In genomic region chr1:8866792-8867415, GRCh38 we compare ENCODE assay signal across 11 cellular contexts. TPM values are rescaled to one million over a fixed set of nuclear protein-coding genes. Genes with fewer than 3 reads are reported as not detected.
DNase-seq lines count a peak whose midpoint lies in the region; ATAC-seq and TF ChIP-seq lines count a peak whose summit lies in the region.
"Had no signal": no experiment of that assay in that cellular context is flagged by ENCODE, and none has a peak within 500 bp of the region (broad histone marks: within the 10 kb centered on the region; RNA-seq: fewer than 3 reads in every experiment).

No MANE protein-coding gene starts in this region.

- H3K4me1 ChIP-seq in tibial nerve = peaks cover 0 to 7% (median 5%) of the 10 kb centered on the region in 4 donors
- H3K4me1 ChIP-seq: prostate gland had no signal

- H3K9ac ChIP-seq in SK-N-MC (ENCODE audit: insufficient read length) = no peak overlapping the region

- no peak overlapping the region for H3K4me3 Mint-ChIP-seq in effector memory CD8-positive, alpha-beta T cell

- H3K4me1 Mint-ChIP-seq in effector memory CD8-positive, alpha-beta T cell (ENCODE audit: low read depth in 2 of 2) = peaks cover 8 to 11% of the 10 kb centered on the region in 2 donors

- WGBS in tibial nerve, 2 donors = 85 to 88% methylated on average over 11 of the region's 11 CpGs

- H3K27ac Mint-ChIP-seq in effector memory CD8-positive, alpha-beta T cell = peak overlapping the region; percentile 38 to 46

- H3K27me3 Mint-ChIP-seq in effector memory CD8-positive, alpha-beta T cell = no peaks in the 10 kb centered on the region

- H3K36me3 ChIP-seq in SK-N-MC (ENCODE audit: insufficient read depth, low read length) = peaks cover 97% of the 10 kb centered on the region
- H3K36me3 ChIP-seq in tibial nerve = peaks cover 20 to 100% (median 71%) of the 10 kb centered on the region in 3 donors

- H3K4me3 ChIP-seq in SK-N-MC (no peak overlapping the region), tibial nerve (no peak overlapping the region)
- H3K4me3 ChIP-seq: prostate gland had no signal

- ATAC-seq in effector memory CD8-positive, alpha-beta T cell (replicated peaks) = no peak
- ATAC-seq in HG02763 (IDR thresholded peaks at IDR 0.05; ENCODE audit: unreplicated experiment) = no peak
- no peak for ATAC-seq in GM18867 (IDR thresholded peaks at IDR 0.05; ENCODE audit: unreplicated experiment)

- TF ChIP-seq CTCF in tibial nerve (IDR thresholded peaks at IDR 0.05) = no peak

- H3K9me3 ChIP-seq in SK-N-MC (ENCODE audit: low read depth, low read length) (no peaks in the 10 kb centered on the region), tibial nerve (no peaks in the 10 kb centered on the region)
- H3K9me3 ChIP-seq: prostate gland had no signal

- H3K27ac ChIP-seq in SK-N-MC = peak overlapping the region; percentile 46; the same call in 1 of the 2 replicates
- H3K27ac ChIP-seq in tibial nerve = no peak overlapping the region
- H3K27ac ChIP-seq: prostate gland had no signal

- TF ChIP-seq EP300 in tibial nerve (IDR thresholded peaks at IDR 0.05) = no peak

- peaks cover 96% of the 10 kb centered on the region for H3K36me3 Mint-ChIP-seq in effector memory CD8-positive, alpha-beta T cell (ENCODE audit: insufficient read depth)

- peak; percentile 47 to 60 for DNase-seq in stimulated activated CD4-positive, alpha-beta T cell treated with anti-CD3 and anti-CD28 coated beads, Interleukin-2, amount 100 ng/mL, for 24 hours
- DNase-seq in stimulated activated CD4-positive, alpha-beta T cell treated with anti-CD3 and anti-CD28 coated beads, Interleukin-2, amount 100 ng/mL, for 48 hours = no peak
- no peak for DNase-seq in SK-N-MC (ENCODE audit: low read depth, low spot score)
- no peak for DNase-seq in effector memory CD8-positive, alpha-beta T cell
- peak; percentile 49 for DNase-seq in superior temporal gyrus (ENCODE audit: extremely low spot score)
- DNase-seq in tibial nerve (ENCODE audit: low spot score in 2 of 2) = no peak
- DNase-seq: COR-L47, RPMI8226 had no signal

- H3K27me3 ChIP-seq in tibial nerve = no peaks in the 10 kb centered on the region

- TF ChIP-seq POLR2A in tibial nerve (IDR thresholded peaks at IDR 0.05) = no peak

- H3K9me3 Mint-ChIP-seq in effector memory CD8-positive, alpha-beta T cell = no peaks in the 10 kb centered on the region

RNA-seq across cellular contexts. Expression of gene ENO1, which starts 11.6 kb away (rescaled TPM):
- 100 to 1,000 TPM; 373 to 741 (median 459) TPM for total RNA-seq in tibial nerve

RNA-seq across cellular contexts. Expression of gene RERE, which starts 49.5 kb away (rescaled TPM):
- total RNA-seq in tibial nerve = 100 to 1,000 TPM in 2 of 4 donors, 10 to 100 TPM in 2; 86.4 to 111 (median 103) TPM

Comparison
In these comparisons a context has a peak if more than half of its experiments do, and no peak if none do; other contexts are left out.
1. DNase-seq: peak in stimulated activated CD4-positive, alpha-beta T cell treated with anti-CD3 and anti-CD28 coated beads, Interleukin-2, amount 100 ng/mL, for 24 hours (2 of 2) and superior temporal gyrus (single experiment); none in stimulated activated CD4-positive, alpha-beta T cell treated with anti-CD3 and anti-CD28 coated beads, Interleukin-2, amount 100 ng/mL, for 48 hours (0 of 2), SK-N-MC (single experiment), effector memory CD8-positive, alpha-beta T cell (0 of 3) and tibial nerve (0 of 2).